Comparison of ENCODE assay signal across 12 cellular contexts in genomic region chr18:62331581-62332436, GRCh38. TPM values are rescaled to one million over a fixed set of nuclear protein-coding genes. Genes with fewer than 3 reads are reported as not detected.
DNase-seq lines count a peak whose midpoint lies in the region; ATAC-seq, FAIRE-seq and TF ChIP-seq lines count a peak whose summit lies in the region.
"Had no signal": no experiment of that assay in that cellular context is flagged by ENCODE, and none has a peak within 500 bp of the region (broad histone marks: within the 10 kb centered on the region; RNA-seq: fewer than 3 reads in every experiment).

No MANE protein-coding gene starts in this region.

- CTCF ChIA-PET in Caco-2 (lab: Charles Lee), result no interaction called here

- POLR2A ChIA-PET in Caco-2 (lab: Charles Lee), result no interaction called here

- no peak overlapping the region for H3K27ac Mint-ChIP-seq in Caco-2 (ENCODE audit: unreplicated experiment)

- H3K36me3 ChIP-seq in BLaER1 (no peaks in the 10 kb centered on the region), adrenal gland (replicated peaks in 1 of 2) (no peaks in the 10 kb centered on the region), left lung (no peaks in the 10 kb centered on the region), prostate gland (no peaks in the 10 kb centered on the region), Caco-2 (ENCODE audit: control insufficient read depth, insufficient read depth, low read length) (no peaks in the 10 kb centered on the region)

- BruUV-seq in Caco-2 (replicated peaks; lab: Mats Ljungman, UMichigan), result no TSS peak

- no peak overlapping the region for H3K9ac ChIP-seq in BLaER1

- TF ChIP-seq POLR2A in adrenal gland (IDR thresholded peaks at IDR 0.05), result no peak
- no peak for TF ChIP-seq POLR2A in prostate gland (IDR thresholded peaks at IDR 0.05)

- H3K4me2 ChIP-seq in BLaER1, result peak overlapping the region; percentile 46

- peaks cover 16% of the 10 kb centered on the region for H3K27me3 ChIP-seq in BLaER1
- H3K27me3 ChIP-seq in adrenal gland, result peaks cover 50% of the 10 kb centered on the region
- H3K27me3 ChIP-seq in left lung, result peaks cover 12 to 48% of the 10 kb centered on the region in 2 donors
- no peaks in the 10 kb centered on the region for H3K27me3 ChIP-seq in prostate gland (replicated peaks; ENCODE audit: insufficient read depth)
- no peaks in the 10 kb centered on the region for H3K27me3 ChIP-seq in Caco-2 (replicated peaks; ENCODE audit: control insufficient read depth, insufficient read depth, low read length)

- no peak overlapping the region for H3K27ac ChIP-seq in BLaER1
- peak overlapping the region in 1 of 5 donors; percentile 70 for H3K27ac ChIP-seq in adrenal gland
- no peak overlapping the region for H3K27ac ChIP-seq in left lung
- no peak overlapping the region for H3K27ac ChIP-seq in prostate gland

- no peak for FAIRE-seq in GM19239 (lab: Jason Lieb, UNC)

- H3K9me3 ChIP-seq in BLaER1 (no peaks in the 10 kb centered on the region), adrenal gland (replicated peaks in 1 of 3) (no peaks in the 10 kb centered on the region), left lung (no peaks in the 10 kb centered on the region), prostate gland (no peaks in the 10 kb centered on the region), Caco-2 (no peaks in the 10 kb centered on the region)

- no peaks in the 10 kb centered on the region for H3K27me3 Mint-ChIP-seq in Caco-2 (ENCODE audit: insufficient read depth, unreplicated experiment)

- no peak overlapping the region for H3K4me3 ChIP-seq in BLaER1
- H3K4me3 ChIP-seq in adrenal gland, result no peak overlapping the region
- H3K4me3 ChIP-seq in left lung, result no peak overlapping the region
- no peak overlapping the region for H3K4me3 ChIP-seq in prostate gland
- no peak overlapping the region for H3K4me3 ChIP-seq in Caco-2 (ENCODE audit: low read depth, low read length)

- intact Hi-C loops in adrenal gland (cut with DNase I), result no loop called here
- intact Hi-C loops in left lung (cut with DNase I), result no loop called here
- intact Hi-C loops in prostate gland (cut with DNase I), result no loop called here
- intact Hi-C loops in Caco-2 (cut with micrococcal nuclease; ENCODE audit: unreplicated experiment), result no loop called here

- peaks cover 7% of the 10 kb centered on the region for H3K4me1 Mint-ChIP-seq in Caco-2 (ENCODE audit: low read depth, unreplicated experiment)

- ATAC-seq in HG03460 (IDR thresholded peaks at IDR 0.05; ENCODE audit: unreplicated experiment) (peak; percentile 50), left lung (peak; percentile 8), HG03342 (IDR thresholded peaks at IDR 0.05; ENCODE audit: unreplicated experiment) (no peak)

- H3K4me1 ChIP-seq in BLaER1 (peaks cover 30% of the 10 kb centered on the region), adrenal gland (replicated peaks in 1 of 2) (peaks cover 0 to 4% of the 10 kb centered on the region in 2 donors), left lung (peaks cover 8 to 32% of the 10 kb centered on the region in 2 donors), prostate gland (replicated peaks) (no peaks in the 10 kb centered on the region), Caco-2 (no peaks in the 10 kb centered on the region)

- TF ChIP-seq CTCF in adrenal gland (IDR thresholded peaks at IDR 0.05) (no peak), left lung (IDR thresholded peaks at IDR 0.05) (no peak), prostate gland (IDR thresholded peaks at IDR 0.05) (no peak), Caco-2 (IDR thresholded peaks at IDR 0.05; ENCODE audit: insufficient read depth in 1 of 2, low read depth in 1 of 2, low read length in 1 of 2, severe bottlenecking in 1 of 2, unreplicated experiment in 1 of 2) (no peak)

- WGBS in adrenal gland, 4 donors, result 62 to 70% (median 68%) methylated on average over 9 of the region's 9 CpGs
- WGBS in prostate gland, result 78% methylated on average over 9 of the region's 9 CpGs

- H3K9me3 Mint-ChIP-seq in Caco-2 (ENCODE audit: unreplicated experiment), result no peaks in the 10 kb centered on the region

- H4K20me1 ChIP-seq in BLaER1, result no peaks in the 10 kb centered on the region

- peak; percentile 44 to 67 (median 56) for DNase-seq in adrenal gland
- peak in 1 of 2 donors; percentile 52 for DNase-seq in left lung
- no peak for DNase-seq in prostate gland (ENCODE audit: low spot score)
- DNase-seq in Caco-2, result no peak
- no peak for DNase-seq in GM19239 (ENCODE audit: insufficient read length, low spot score)
- DNase-seq: activated CD4-positive, alpha-beta T cell treated with anti-CD3 and anti-CD28 coated beads for 4 hours; activated naive CD4-positive, alpha-beta T cell; effector memory CD4-positive, alpha-beta T cell; NCI-H2171 treated with DMSO at 0.1 percent for 48 hours had no signal

- H3K36me3 Mint-ChIP-seq in Caco-2 (ENCODE audit: insufficient read depth, unreplicated experiment), result no peaks in the 10 kb centered on the region

- no peak overlapping the region for H3K4me3 Mint-ChIP-seq in Caco-2 (ENCODE audit: unreplicated experiment)

RNA-seq across cellular contexts. Expression of gene TNFRSF11A, which starts 6.7 kb away (rescaled TPM):
- total RNA-seq in adrenal gland (10 to 100 TPM in 1 of 8 donors, 1 to 10 TPM in 7; 3.4 to 15.7 (median 6.0) TPM), left lung (1 to 10 TPM; 4.7 to 8.9 TPM), prostate gland (10 to 100 TPM in 1 of 2 donors, 1 to 10 TPM in 1; 6.1 to 10.2 TPM), Caco-2 (2022) (0.16 TPM in 2 replicates)
- polyA plus RNA-seq in adrenal gland, result 1 to 10 TPM; 1.4 to 2.0 (median 1.8) TPM

Comparison
In these comparisons a context has a peak if more than half of its experiments do, and no peak if none do; other contexts are left out.
1. DNase-seq: peak in adrenal gland (7 of 7); none in prostate gland (single experiment), Caco-2 (0 of 2) and GM19239 (single experiment).